Comparison of ENCODE assay signal across 25 cellular contexts in the genomic region with DNA sequence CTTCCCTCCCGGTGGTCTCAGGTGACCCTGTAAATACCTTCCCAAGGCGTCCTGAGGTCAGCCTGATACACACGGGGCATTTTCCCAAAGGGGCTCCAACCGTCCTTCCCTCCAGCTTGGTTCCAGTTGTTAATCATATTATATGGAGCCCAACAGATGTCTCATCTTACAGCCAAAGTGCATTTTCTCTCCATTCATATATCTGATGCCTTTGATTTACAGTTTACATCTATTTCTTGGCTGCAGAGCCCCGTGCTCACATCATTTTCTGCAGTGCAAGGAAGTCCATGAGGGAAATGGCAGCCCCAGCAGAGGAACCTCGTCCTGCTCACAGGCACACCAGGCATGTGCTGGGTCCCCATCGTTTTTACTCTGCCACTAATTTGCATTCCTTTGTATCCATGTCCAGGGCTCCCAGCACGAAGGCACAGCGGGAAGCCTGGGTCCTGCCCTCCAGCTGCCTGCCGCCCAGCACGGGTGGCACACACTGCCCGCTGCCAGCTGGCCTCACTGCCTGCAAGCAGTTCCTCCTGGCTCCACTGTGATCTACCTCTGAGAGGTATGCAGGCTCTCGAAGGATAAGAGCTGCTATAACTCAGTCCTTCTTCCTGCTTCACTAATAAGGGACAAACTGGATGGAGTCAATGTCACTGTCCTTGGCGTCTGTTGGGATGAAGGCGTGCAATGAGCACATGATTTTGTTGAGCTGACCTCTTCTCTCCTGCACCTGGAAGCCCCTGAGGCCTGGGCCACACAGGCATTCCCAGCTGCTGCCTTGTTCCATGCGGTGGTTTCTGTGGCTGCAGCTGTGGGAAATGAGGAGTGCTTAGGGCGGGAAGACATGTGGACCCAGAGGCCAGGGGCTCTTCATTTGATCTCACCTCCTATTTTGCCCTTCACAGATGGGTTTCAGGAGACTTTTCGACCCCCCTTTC.
"Had no signal": no experiment of that assay in that cellular context is flagged by ENCODE, and none has a peak within 500 bp of the region (broad histone marks: within the 10 kb centered on the region; RNA-seq: fewer than 3 reads in every experiment).

No MANE protein-coding gene starts in this region.

- H3K36me3 ChIP-seq: breast epithelium, gastrocnemius medialis, neural progenitor cell, thoracic aorta, vagina had no signal

- H3K36me3 Mint-ChIP-seq: activated CD8-positive, alpha-beta memory T cell treated with anti-CD3 and anti-CD28 coated beads, Interleukin-2, amount 10 ng/mL, durations not matched to agents 7 days and 5 days; natural killer cell; neural progenitor cell had no signal

- H3K9me3 Mint-ChIP-seq: dendritic cell treated with granulocyte-macrophage colony-stimulating factor and Interleukin-4, amounts not matched to agents 40 ng/mL and 50 ng/mL, for 4 days; neural progenitor cell had no signal

- ATAC-seq: activated CD4-positive, alpha-beta T cell treated with anti-CD3 and anti-CD28 coated beads for 36 hours; activated CD8-positive, alpha-beta memory T cell treated with anti-CD3 and anti-CD28 coated beads, Interleukin-2, amount 10 ng/mL, durations not matched to agents 7 days and 5 days; activated CD8-positive, alpha-beta T cell treated with anti-CD3 and anti-CD28 coated beads, Interleukin-2, amount 10 ng/mL, durations not matched to agents 7 days and 5 days; activated naive CD4-positive, alpha-beta T cell treated with anti-CD3 and anti-CD28 coated beads, Interleukin-2, amount 50 U/mL, for 72 hours; activated T-cell treated with anti-CD3 and anti-CD28 coated beads, Interleukin-2, amount 50 U/mL, for 72 hours; gastrocnemius medialis; left cardiac atrium; natural killer cell; right cardiac atrium had no signal

- H3K9me3 ChIP-seq: breast epithelium, gastrocnemius medialis, thoracic aorta, vagina had no signal

- H3K27me3 ChIP-seq: breast epithelium, neural progenitor cell, vagina had no signal

- H3K4me1 Mint-ChIP-seq: activated CD4-positive, alpha-beta T cell treated with anti-CD3 and anti-CD28 coated beads for 36 hours; activated CD8-positive, alpha-beta memory T cell treated with anti-CD3 and anti-CD28 coated beads, Interleukin-2, amount 10 ng/mL, durations not matched to agents 7 days and 5 days; natural killer cell; neural progenitor cell had no signal

- H3K27me3 Mint-ChIP-seq: activated CD8-positive, alpha-beta memory T cell treated with anti-CD3 and anti-CD28 coated beads, Interleukin-2, amount 10 ng/mL, durations not matched to agents 7 days and 5 days; dendritic cell treated with granulocyte-macrophage colony-stimulating factor and Interleukin-4, amounts not matched to agents 40 ng/mL and 50 ng/mL, for 4 days had no signal

- H3K4me1 ChIP-seq: breast epithelium, gastrocnemius medialis, neural progenitor cell, vagina had no signal

- H3K4me3 Mint-ChIP-seq: activated CD4-positive, alpha-beta T cell treated with anti-CD3 and anti-CD28 coated beads for 36 hours; activated CD8-positive, alpha-beta memory T cell treated with anti-CD3 and anti-CD28 coated beads, Interleukin-2, amount 10 ng/mL, durations not matched to agents 7 days and 5 days; activated CD8-positive, alpha-beta T cell treated with anti-CD3 and anti-CD28 coated beads, Interleukin-2, amount 10 ng/mL, durations not matched to agents 7 days and 5 days; activated T-cell treated with anti-CD3 and anti-CD28 coated beads, Interleukin-2, amount 50 U/mL, for 72 hours; dendritic cell treated with granulocyte-macrophage colony-stimulating factor and Interleukin-4, amounts not matched to agents 40 ng/mL and 50 ng/mL, for 4 days; natural killer cell; neural progenitor cell; stimulated activated naive CD8-positive, alpha-beta T cell treated with anti-CD3 and anti-CD28 coated beads, Interleukin-15, Interleukin-2, amounts not matched to agents 100 ng/mL and 50 ng/mL, for 24 hours had no signal

- H3K4me3 ChIP-seq: breast epithelium, gastrocnemius medialis, neural progenitor cell, skin epidermis, thoracic aorta, vagina had no signal

- H3K27ac Mint-ChIP-seq: activated CD4-positive, alpha-beta T cell treated with anti-CD3 and anti-CD28 coated beads for 36 hours; activated CD8-positive, alpha-beta memory T cell treated with anti-CD3 and anti-CD28 coated beads, Interleukin-2, amount 10 ng/mL, durations not matched to agents 7 days and 5 days; activated CD8-positive, alpha-beta T cell treated with anti-CD3 and anti-CD28 coated beads, Interleukin-2, amount 10 ng/mL, durations not matched to agents 7 days and 5 days; activated naive CD4-positive, alpha-beta T cell treated with anti-CD3 and anti-CD28 coated beads, Interleukin-2, amount 50 U/mL, for 72 hours; activated T-cell treated with anti-CD3 and anti-CD28 coated beads, Interleukin-2, amount 50 U/mL, for 72 hours; dendritic cell treated with granulocyte-macrophage colony-stimulating factor and Interleukin-4, amounts not matched to agents 40 ng/mL and 50 ng/mL, for 4 days; natural killer cell; neural progenitor cell; stimulated activated naive CD8-positive, alpha-beta T cell treated with anti-CD3 and anti-CD28 coated beads, Interleukin-15, Interleukin-2, amounts not matched to agents 100 ng/mL and 50 ng/mL, for 24 hours had no signal

- H3K27ac ChIP-seq: breast epithelium, gastrocnemius medialis, neural progenitor cell, skin epidermis, thoracic aorta, vagina had no signal

- DNase-seq: activated CD4-positive, alpha-beta T cell treated with anti-CD3 and anti-CD28 coated beads for 36 hours; activated CD4-positive, CD25-positive, alpha-beta regulatory T cell; activated CD8-positive, alpha-beta memory T cell treated with anti-CD3 and anti-CD28 coated beads, Interleukin-2, amount 10 ng/mL, durations not matched to agents 7 days and 5 days; activated CD8-positive, alpha-beta T cell treated with anti-CD3 and anti-CD28 coated beads, Interleukin-2, amount 10 ng/mL, durations not matched to agents 7 days and 5 days; activated naive CD4-positive, alpha-beta T cell; activated T-cell treated with anti-CD3 and anti-CD28 coated beads, Interleukin-2, amount 50 U/mL, for 72 hours; central memory CD4-positive, alpha-beta T cell; effector CD8-positive, alpha-beta T cell; gastrocnemius medialis; glutamatergic neuron; left cardiac atrium; mesenchymal stem cell; natural killer cell; right cardiac atrium; stimulated activated CD4-positive, alpha-beta T cell treated with anti-CD3 and anti-CD28 coated beads, Interleukin-12 subunit alpha, Interleukin-12 subunit beta, amount 100 ng/mL, for 4 hours; stimulated activated CD4-positive, alpha-beta T cell treated with anti-CD3 and anti-CD28 coated beads, Interleukin-4, amount 100 ng/mL, for 1 hour; trophoblast cell had no signal
